In genomic region chr3:131025500-131025899, GRCh38 we compare ENCODE assay signal across 10 cellular contexts. TPM values are rescaled to one million over a fixed set of nuclear protein-coding genes. Genes with fewer than 3 reads are reported as not detected.
DNase-seq lines count a peak whose midpoint lies in the region; ATAC-seq and TF ChIP-seq lines count a peak whose summit lies in the region.
"Had no signal": no experiment of that assay in that cellular context is flagged by ENCODE, and none has a peak within 500 bp of the region (broad histone marks: within the 10 kb centered on the region; RNA-seq: fewer than 3 reads in every experiment).

No MANE protein-coding gene starts in this region.

- H3K4me1 ChIP-seq in SJSA1 (replicated peaks) = no peaks in the 10 kb centered on the region; the same call in none of the 2 replicates
- H3K4me1 ChIP-seq in fibroblast of lung (ENCODE audit: control insufficient read depth, extremely low read depth, insufficient read depth, low read length) = no peaks in the 10 kb centered on the region

- DNase-seq in GM06990 (ENCODE audit: extremely low read depth, insufficient read length) = no peak
- no peak for DNase-seq in SJSA1 (ENCODE audit: low read depth in 1 of 2, low spot score in 2 of 2)
- no peak for DNase-seq in fibroblast of lung (ENCODE audit: low read depth in 2 of 2)
- no peak for DNase-seq in skeletal muscle cell (ENCODE audit: low read depth)
- DNase-seq in substantia nigra (lab: John Stamatoyannopoulos, UW) = no peak
- no peak for DNase-seq in NCI-H748 treated with DMSO at 0.1 percent for 48 hours (lab: John Stamatoyannopoulos, UW)
- DNase-seq: amygdala, left cardiac atrium had no signal

- no peak overlapping the region for H3K9ac ChIP-seq in fibroblast of lung (ENCODE audit: insufficient read depth, low read length)

- H3K27me3 ChIP-seq in GM06990 (replicated peaks; ENCODE audit: control insufficient read depth, insufficient read depth, low read length) (no peaks in the 10 kb centered on the region), SJSA1 (replicated peaks) (no peaks in the 10 kb centered on the region), fibroblast of lung (ENCODE audit: control insufficient read depth, insufficient read depth, low read length) (no peaks in the 10 kb centered on the region)

- H3K36me3 ChIP-seq in GM06990 (ENCODE audit: control insufficient read depth, insufficient read depth, low read length) (no peaks in the 10 kb centered on the region; the same call in 1 of the 2 replicates), SJSA1 (peaks cover 26% of the 10 kb centered on the region), fibroblast of lung (ENCODE audit: control insufficient read depth, insufficient read depth, low read length) (no peaks in the 10 kb centered on the region)

- no peaks in the 10 kb centered on the region for H4K20me1 ChIP-seq in fibroblast of lung (ENCODE audit: control insufficient read depth, extremely low read depth, insufficient read depth, low read length)

- no peak overlapping the region for H2AFZ ChIP-seq in fibroblast of lung (ENCODE audit: low read length)

- ATAC-seq in GM19035 (IDR thresholded peaks at IDR 0.05; ENCODE audit: unreplicated experiment) (no peak), GM21786 (IDR thresholded peaks at IDR 0.05; ENCODE audit: unreplicated experiment) (no peak)

- no peaks in the 10 kb centered on the region for H3K79me2 ChIP-seq in fibroblast of lung (ENCODE audit: control insufficient read depth, insufficient read depth, low read length)

- H3K4me3 ChIP-seq in GM06990 (replicated peaks; ENCODE audit: low read depth, low read length) (peak overlapping the region; percentile 93), SJSA1 (peak overlapping the region; percentile 62), fibroblast of lung (replicated peaks in 1 of 4; ENCODE audit: control extremely low read depth in 1 of 4, insufficient read depth in 1 of 4, low read depth in 3 of 4, low read length in 4 of 4) (peak overlapping the region in 3 of 4 experiments; percentile 80 to 93 (median 86)), skeletal muscle cell (ENCODE audit: low read depth, low read length) (peak overlapping the region; percentile 84)

- H3K9me3 ChIP-seq in SJSA1 (replicated peaks) (no peaks in the 10 kb centered on the region), fibroblast of lung (ENCODE audit: control insufficient read depth, insufficient read depth, low read depth, low read length) (no peaks in the 10 kb centered on the region)

- peak overlapping the region; percentile 86 for H3K4me2 ChIP-seq in fibroblast of lung (ENCODE audit: extremely low read depth, insufficient read depth, low read length)

- TF ChIP-seq CTCF in GM06990 (IDR thresholded peaks at IDR 0.05; ENCODE audit: insufficient read depth, low read length, poor library complexity, severe bottlenecking) = no peak
- TF ChIP-seq CTCF in fibroblast of lung (conservative IDR thresholded peaks at IDR 0.05 in 1 of 2, IDR thresholded peaks at IDR 0.05 in 1 of 2; ENCODE audit: low read depth in 1 of 2, low read length in 2 of 2) = no peak

- H3K27ac ChIP-seq in SJSA1 (no peak overlapping the region), fibroblast of lung (ENCODE audit: insufficient read depth, low read length) (no peak overlapping the region), substantia nigra (ENCODE audit: low read depth, low read length, poor library complexity, severe bottlenecking) (no peak overlapping the region)

RNA-seq across cellular contexts. Expression of gene ASTE1, which starts 1.1 kb away (rescaled TPM):
- total RNA-seq in SJSA1 (2014; rRNA removed; shearing (Covaris generic)) = 4.9 TPM in 2 replicates
- 6.6 and 8.7 TPM in 2 replicates for total RNA-seq in fibroblast of lung
- 5.8 and 6.3 TPM in 2 replicates for polyA plus RNA-seq in fibroblast of lung
- polyA plus RNA-seq in fibroblast of lung (2012) = 3.3 and 3.6 TPM in 2 replicates
- polyA minus RNA-seq in fibroblast of lung (ENCODE audit: low replicate concordance) = 1.3 and 4.5 TPM in 2 replicates

RNA-seq across cellular contexts. Expression of gene NEK11, which starts 1.2 kb away (rescaled TPM):
- 6.3 and 18.0 TPM in 2 replicates for total RNA-seq in SJSA1 (2014; rRNA removed; shearing (Covaris generic))
- total RNA-seq in fibroblast of lung = 13.0 and 14.4 TPM in 2 replicates
- polyA plus RNA-seq in fibroblast of lung = 3.3 and 4.3 TPM in 2 replicates
- 2.5 and 2.8 TPM in 2 replicates for polyA plus RNA-seq in fibroblast of lung (2012)
- polyA minus RNA-seq in fibroblast of lung (ENCODE audit: low replicate concordance) = 0.48 and 1.6 TPM in 2 replicates
